In the genomic region with DNA sequence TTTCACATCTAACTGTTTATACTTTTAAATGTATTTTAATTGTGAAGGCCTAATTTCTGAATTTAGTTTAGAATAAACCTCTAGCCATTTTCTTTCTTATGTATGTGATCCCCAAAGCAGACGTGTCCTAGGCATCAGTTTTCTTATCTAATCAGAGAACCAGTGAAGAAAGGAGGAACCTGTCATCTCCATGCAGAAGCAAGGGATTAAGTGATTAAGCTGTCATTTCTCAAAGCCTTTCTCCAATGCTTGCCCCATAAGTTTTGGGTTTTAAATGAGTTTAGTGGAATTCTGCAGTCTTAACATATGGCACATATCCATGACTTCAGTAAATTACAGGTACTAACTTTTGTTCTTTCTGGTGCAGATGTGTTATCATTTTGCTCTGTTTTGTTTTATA, we compare ENCODE assay signal across 35 cellular contexts.
"Had no signal": no experiment of that assay in that cellular context is flagged by ENCODE, and none has a peak within 500 bp of the region (broad histone marks: within the 10 kb centered on the region; RNA-seq: fewer than 3 reads in every experiment).

No MANE protein-coding gene starts in this region.

- H3K4me3 ChIP-seq: PC-9 had no signal

- H2AFZ ChIP-seq: PC-9 had no signal

- H3K4me1 Mint-ChIP-seq: activated CD4-positive, alpha-beta memory T cell treated with anti-CD3 and anti-CD28 coated beads, Interleukin-2, amount 10 ng/mL, durations not matched to agents 7 days and 5 days; activated CD8-positive, alpha-beta memory T cell treated with anti-CD3 and anti-CD28 coated beads, Interleukin-2, amount 10 ng/mL, durations not matched to agents 7 days and 5 days had no signal

- H3K4me3 Mint-ChIP-seq: activated CD4-positive, alpha-beta memory T cell treated with anti-CD3 and anti-CD28 coated beads, Interleukin-2, amount 10 ng/mL, durations not matched to agents 7 days and 5 days; activated CD4-positive, alpha-beta T cell treated with anti-CD3 and anti-CD28 coated beads for 36 hours; activated CD8-positive, alpha-beta memory T cell treated with anti-CD3 and anti-CD28 coated beads, Interleukin-2, amount 10 ng/mL, durations not matched to agents 7 days and 5 days; activated naive CD4-positive, alpha-beta T cell treated with anti-CD3 and anti-CD28 coated beads, Interleukin-2, amount 10 ng/mL, durations not matched to agents 7 days and 5 days; activated naive CD8-positive, alpha-beta T cell; activated naive CD8-positive, alpha-beta T cell treated with anti-CD3 and anti-CD28 coated beads, Interleukin-2, amount 50 U/mL, for 24 hours; brain; WTC11 had no signal

- H3K36me3 Mint-ChIP-seq: activated CD8-positive, alpha-beta memory T cell treated with anti-CD3 and anti-CD28 coated beads, Interleukin-2, amount 10 ng/mL, durations not matched to agents 7 days and 5 days; activated naive CD4-positive, alpha-beta T cell treated with anti-CD3 and anti-CD28 coated beads, Interleukin-2, amount 10 ng/mL, durations not matched to agents 7 days and 5 days had no signal

- H3K27ac ChIP-seq: PC-9, RWPE1 had no signal

- H3K4me2 ChIP-seq: PC-9 had no signal

- H3K27me3 Mint-ChIP-seq: activated CD4-positive, alpha-beta memory T cell treated with anti-CD3 and anti-CD28 coated beads, Interleukin-2, amount 10 ng/mL, durations not matched to agents 7 days and 5 days; activated CD4-positive, alpha-beta T cell treated with anti-CD3 and anti-CD28 coated beads for 36 hours; activated CD8-positive, alpha-beta memory T cell treated with anti-CD3 and anti-CD28 coated beads, Interleukin-2, amount 10 ng/mL, durations not matched to agents 7 days and 5 days; activated naive CD4-positive, alpha-beta T cell treated with anti-CD3 and anti-CD28 coated beads, Interleukin-2, amount 10 ng/mL, durations not matched to agents 7 days and 5 days; activated naive CD8-positive, alpha-beta T cell; activated naive CD8-positive, alpha-beta T cell treated with anti-CD3 and anti-CD28 coated beads, Interleukin-2, amount 50 U/mL, for 24 hours had no signal

- DNase-seq: activated CD4-positive, alpha-beta memory T cell treated with anti-CD3 and anti-CD28 coated beads, Interleukin-2, amount 10 ng/mL, durations not matched to agents 7 days and 5 days; activated CD4-positive, alpha-beta T cell treated with anti-CD3 and anti-CD28 coated beads for 36 hours; activated CD8-positive, alpha-beta memory T cell treated with anti-CD3 and anti-CD28 coated beads for 24 hours; activated CD8-positive, alpha-beta memory T cell treated with anti-CD3 and anti-CD28 coated beads, Interleukin-2, amount 10 ng/mL, durations not matched to agents 7 days and 5 days; activated CD8-positive, alpha-beta memory T cell treated with anti-CD3 and anti-CD28 coated beads, Interleukin-2, amount 50 U/mL, for 48 hours; activated effector memory CD4-positive, alpha-beta T cell treated with Interleukin-2 at 50 U/mL for 16 hours; activated naive CD4-positive, alpha-beta T cell treated with anti-CD3 and anti-CD28 coated beads, Interleukin-2, amount 10 ng/mL, durations not matched to agents 7 days and 5 days; activated naive CD8-positive, alpha-beta T cell treated with anti-CD3 and anti-CD28 coated beads, Interleukin-2, amount 50 U/mL, for 24 hours; activated T-cell treated with anti-CD3 and anti-CD28 coated beads, Interleukin-2, amount 50 U/mL, for 48 hours; anterior cingulate cortex; caudate nucleus; cerebellar nuclear complex; NCI-H1048; NCI-H1105 treated with DMSO at 0.1 percent for 48 hours; NCI-H1436; NCI-H1694; NCI-H1930; NCI-H2081 treated with DMSO at 0.1 percent for 48 hours; NCI-H226; NCI-H446 treated with DMSO at 0.1 percent for 48 hours; NCI-H524; NK-92 treated with Interleukin-12 subunit alpha and Interleukin-12 subunit beta, amount 100 ng/mL, for 24 hours; PC-9; SIG-M5; SW 1271; T-helper 1 cell; T-helper 2 cell; T-helper 9 cell had no signal

- H3K27ac Mint-ChIP-seq: activated CD4-positive, alpha-beta memory T cell treated with anti-CD3 and anti-CD28 coated beads, Interleukin-2, amount 10 ng/mL, durations not matched to agents 7 days and 5 days; activated CD8-positive, alpha-beta memory T cell treated with anti-CD3 and anti-CD28 coated beads, Interleukin-2, amount 10 ng/mL, durations not matched to agents 7 days and 5 days; activated naive CD4-positive, alpha-beta T cell treated with anti-CD3 and anti-CD28 coated beads, Interleukin-2, amount 10 ng/mL, durations not matched to agents 7 days and 5 days; activated naive CD8-positive, alpha-beta T cell; activated naive CD8-positive, alpha-beta T cell treated with anti-CD3 and anti-CD28 coated beads, Interleukin-2, amount 50 U/mL, for 24 hours; brain; WTC11 had no signal

- ATAC-seq: activated CD4-positive, CD25-positive, alpha-beta regulatory T cell treated with anti-CD3 and anti-CD28 coated beads, Interleukin-2, amount 50 U/mL, for 24 hours; activated CD8-positive, alpha-beta memory T cell treated with anti-CD3 and anti-CD28 coated beads, Interleukin-2, amount 10 ng/mL, durations not matched to agents 7 days and 5 days; Right ventricle myocardium inferior; SK-N-SH treated with all-trans-retinoic acid at 6 μM for 48 hours; WTC11 had no signal
